ENCODE assay signal across 11 cellular contexts in the genomic region with DNA sequence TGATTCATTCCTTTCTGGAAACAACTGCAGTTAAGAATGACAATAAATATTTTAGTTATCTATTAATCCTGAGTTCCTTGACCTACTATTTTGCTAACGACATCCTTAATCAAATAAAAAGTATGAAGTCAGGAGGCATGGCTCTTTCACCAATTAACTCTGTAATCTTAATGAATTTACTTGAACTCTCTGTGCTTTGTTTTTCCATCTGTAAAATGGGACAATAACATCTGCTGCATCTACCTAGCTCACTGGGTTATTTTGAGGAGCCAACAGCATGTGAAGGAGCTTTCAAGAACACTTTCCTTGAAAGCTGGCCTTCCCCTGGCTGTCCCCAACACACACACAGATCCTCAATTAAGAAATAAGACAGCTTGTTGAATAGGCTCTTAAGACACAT.
"Had no signal": no experiment of that assay in that cellular context is flagged by ENCODE, and none has a peak within 500 bp of the region (broad histone marks: within the 10 kb centered on the region; RNA-seq: fewer than 3 reads in every experiment).

No MANE protein-coding gene starts in this region.

- DNase-seq: activated CD4-positive, alpha-beta T cell treated with anti-CD3 and anti-CD28 coated beads, Interleukin-2, amount 10 ng/mL, durations not matched to agents 7 days and 5 days; activated naive CD4-positive, alpha-beta T cell treated with anti-CD3 and anti-CD28 coated beads, Interleukin-2, amount 10 ng/mL, durations not matched to agents 7 days and 5 days; activated T-cell treated with anti-CD3 and anti-CD28 coated beads for 4 hours; mucosa of descending colon; stomach had no signal

- H3K9me3 ChIP-seq: mucosa of descending colon, stomach, thyroid gland, uterus had no signal

- H3K27ac ChIP-seq: stomach, uterus had no signal

- H3K4me3 ChIP-seq: mucosa of descending colon, stomach, thyroid gland, uterus had no signal

- H3K9me3 Mint-ChIP-seq: activated CD4-positive, alpha-beta T cell treated with anti-CD3 and anti-CD28 coated beads, Interleukin-2, amount 10 ng/mL, durations not matched to agents 7 days and 5 days; activated naive CD4-positive, alpha-beta T cell treated with anti-CD3 and anti-CD28 coated beads, Interleukin-2, amount 10 ng/mL, durations not matched to agents 7 days and 5 days; activated T-helper 17 cell treated with anti-CD3 and anti-CD28 coated beads, Interleukin-2, amount 50 U/mL, for 72 hours had no signal

- H3K36me3 ChIP-seq: stomach, thyroid gland, uterus had no signal

- H3K27me3 ChIP-seq: stomach, thyroid gland, uterus had no signal

- H3K4me1 ChIP-seq: uterus had no signal

- H3K27me3 Mint-ChIP-seq: activated T-helper 17 cell treated with anti-CD3 and anti-CD28 coated beads, Interleukin-2, amount 50 U/mL, for 72 hours had no signal

- H3K27ac Mint-ChIP-seq: activated CD4-positive, alpha-beta T cell treated with anti-CD3 and anti-CD28 coated beads, Interleukin-2, amount 10 ng/mL, durations not matched to agents 7 days and 5 days; activated naive CD4-positive, alpha-beta T cell treated with anti-CD3 and anti-CD28 coated beads, Interleukin-2, amount 10 ng/mL, durations not matched to agents 7 days and 5 days; WTC11 had no signal

- ATAC-seq: esophagus mucosa, WTC11 had no signal

- H3K36me3 Mint-ChIP-seq: activated naive CD4-positive, alpha-beta T cell treated with anti-CD3 and anti-CD28 coated beads, Interleukin-2, amount 10 ng/mL, durations not matched to agents 7 days and 5 days; WTC11 had no signal

- H3K4me3 Mint-ChIP-seq: activated CD4-positive, alpha-beta T cell treated with anti-CD3 and anti-CD28 coated beads, Interleukin-2, amount 10 ng/mL, durations not matched to agents 7 days and 5 days; activated naive CD4-positive, alpha-beta T cell treated with anti-CD3 and anti-CD28 coated beads, Interleukin-2, amount 10 ng/mL, durations not matched to agents 7 days and 5 days; activated T-helper 17 cell treated with anti-CD3 and anti-CD28 coated beads, Interleukin-2, amount 50 U/mL, for 72 hours; nephron progenitor cell; WTC11 had no signal
